ENCODE assay signal across 15 cellular contexts in the genomic region with DNA sequence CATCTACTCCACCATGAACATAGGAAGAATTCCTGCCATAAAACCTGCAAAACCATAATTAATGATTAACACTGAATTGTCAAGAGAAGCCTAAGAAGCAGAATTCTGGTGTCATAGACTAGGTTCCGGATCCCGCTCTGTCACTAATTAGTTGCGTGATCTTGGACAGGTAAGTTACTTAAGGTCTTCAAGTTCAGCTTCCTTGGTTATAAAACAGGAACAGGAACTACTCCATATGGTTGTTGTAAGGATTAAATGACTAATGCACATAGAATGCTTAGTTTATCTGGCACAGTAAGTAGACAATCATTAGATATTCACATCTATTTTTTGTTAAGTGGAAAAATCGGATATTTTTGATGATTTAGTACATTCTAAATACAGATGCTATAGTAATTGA. TPM values are rescaled to one million over a fixed set of nuclear protein-coding genes. Genes with fewer than 3 reads are reported as not detected.
DNase-seq lines count a peak whose midpoint lies in the region; ATAC-seq and TF ChIP-seq lines count a peak whose summit lies in the region.
"Had no signal": no experiment of that assay in that cellular context is flagged by ENCODE, and none has a peak within 500 bp of the region (broad histone marks: within the 10 kb centered on the region; RNA-seq: fewer than 3 reads in every experiment).

No MANE protein-coding gene starts in this region.

- H3K9me3 Mint-ChIP-seq in T-helper 1 cell treated with Interleukin-12 subunit alpha and Interleukin-12 subunit beta and Interleukin-4 antibody, amounts not matched to agents 30 μg/mL and 1 μg/mL, for 36 hours = no peaks in the 10 kb centered on the region
- H3K9me3 Mint-ChIP-seq in effector memory CD8-positive, alpha-beta T cell = no peaks in the 10 kb centered on the region

- no peak overlapping the region for H3K27ac Mint-ChIP-seq in T-helper 1 cell treated with Interleukin-12 subunit alpha and Interleukin-12 subunit beta and Interleukin-4 antibody, amounts not matched to agents 30 μg/mL and 1 μg/mL, for 36 hours
- peak overlapping the region; percentile 75 to 85 for H3K27ac Mint-ChIP-seq in effector memory CD8-positive, alpha-beta T cell

- H4K20me1 ChIP-seq in osteoblast (ENCODE audit: insufficient read depth, low read length) = peaks cover 26% of the 10 kb centered on the region

- H3K27me3 ChIP-seq in RWPE2 (ENCODE audit: insufficient read depth, poor library complexity, severe bottlenecking) (peaks cover 2% of the 10 kb centered on the region), osteoblast (ENCODE audit: insufficient read depth, low read length) (no peaks in the 10 kb centered on the region), brain microvascular endothelial cell (replicated peaks) (no peaks in the 10 kb centered on the region)
- H3K27me3 ChIP-seq: spleen, tibial nerve had no signal

- H3K9me3 ChIP-seq in RWPE2 (ENCODE audit: severe bottlenecking) = no peaks in the 10 kb centered on the region
- no peaks in the 10 kb centered on the region for H3K9me3 ChIP-seq in osteoblast (ENCODE audit: low read depth, low read length)
- H3K9me3 ChIP-seq: spleen, tibial nerve had no signal

- H3K79me2 ChIP-seq in osteoblast (ENCODE audit: insufficient read depth, low read length) = peaks cover 65% of the 10 kb centered on the region

- peak; percentile 85 for ATAC-seq in RWPE2 (ENCODE audit: low read depth)
- no peak for ATAC-seq in effector memory CD8-positive, alpha-beta T cell (replicated peaks)
- ATAC-seq in GM19324 (IDR thresholded peaks at IDR 0.05; ENCODE audit: low FRiP score, unreplicated experiment) = no peak

- H3K27ac ChIP-seq in RWPE2 (ENCODE audit: poor library complexity, severe bottlenecking) (peak overlapping the region; percentile 32), osteoblast (ENCODE audit: low read depth, low read length) (peak overlapping the region; percentile 36), brain microvascular endothelial cell (no peak overlapping the region)
- H3K27ac ChIP-seq: spleen, tibial nerve had no signal

- peak overlapping the region; percentile 7 for H3K4me3 Mint-ChIP-seq in T-helper 1 cell treated with Interleukin-12 subunit alpha and Interleukin-12 subunit beta and Interleukin-4 antibody, amounts not matched to agents 30 μg/mL and 1 μg/mL, for 36 hours
- no peak overlapping the region for H3K4me3 Mint-ChIP-seq in effector memory CD8-positive, alpha-beta T cell

- H3K4me3 ChIP-seq in RWPE2 (ENCODE audit: severe bottlenecking) = no peak overlapping the region
- no peak overlapping the region for H3K4me3 ChIP-seq in osteoblast (ENCODE audit: insufficient read depth, low read length)
- H3K4me3 ChIP-seq in brain microvascular endothelial cell (ENCODE audit: low read depth, low read length) = no peak overlapping the region
- H3K4me3 ChIP-seq: spleen, tibial nerve had no signal

- H3K36me3 Mint-ChIP-seq in T-helper 1 cell treated with Interleukin-12 subunit alpha and Interleukin-12 subunit beta and Interleukin-4 antibody, amounts not matched to agents 30 μg/mL and 1 μg/mL, for 36 hours (ENCODE audit: low read depth) = peaks cover 60% of the 10 kb centered on the region
- peaks cover 96% of the 10 kb centered on the region for H3K36me3 Mint-ChIP-seq in effector memory CD8-positive, alpha-beta T cell (ENCODE audit: insufficient read depth)

- no peak overlapping the region for H2AFZ ChIP-seq in osteoblast (ENCODE audit: low read length)

- DNase-seq in T-helper 1 cell = no peak
- DNase-seq in RWPE2 (ENCODE audit: low spot score) = no peak
- DNase-seq in effector memory CD8-positive, alpha-beta T cell = no peak
- no peak for DNase-seq in osteoblast (ENCODE audit: insufficient read length, low spot score, missing footprints)
- no peak for DNase-seq in AG20443 (ENCODE audit: low spot score)
- no peak for DNase-seq in brain microvascular endothelial cell
- DNase-seq: activated CD4-positive, alpha-beta T cell treated with anti-CD3 and anti-CD28 coated beads, Interleukin-2, amount 50 U/mL, for 4 hours; amygdala; effector CD4-positive, alpha-beta T cell; mammary epithelial cell; occipital lobe; spleen had no signal

- H3K4me1 Mint-ChIP-seq in T-helper 1 cell treated with Interleukin-12 subunit alpha and Interleukin-12 subunit beta and Interleukin-4 antibody, amounts not matched to agents 30 μg/mL and 1 μg/mL, for 36 hours (ENCODE audit: low read depth) = peaks cover 63% of the 10 kb centered on the region
- peaks cover 24 to 43% of the 10 kb centered on the region in 2 donors for H3K4me1 Mint-ChIP-seq in effector memory CD8-positive, alpha-beta T cell (ENCODE audit: low read depth in 2 of 2)

- in situ Hi-C loops in brain microvascular endothelial cell (cut with HindIII; ENCODE audit: low pct_ligation_motif_present, low sequenced_read_pairs) = no loop called here

- H3K4me1 ChIP-seq in RWPE2 (ENCODE audit: insufficient read depth, poor library complexity, severe bottlenecking) = peaks cover 23% of the 10 kb centered on the region
- H3K4me1 ChIP-seq in osteoblast (ENCODE audit: insufficient read depth, low read length) = peaks cover 3% of the 10 kb centered on the region

- no peaks in the 10 kb centered on the region for H3K27me3 Mint-ChIP-seq in T-helper 1 cell treated with Interleukin-12 subunit alpha and Interleukin-12 subunit beta and Interleukin-4 antibody, amounts not matched to agents 30 μg/mL and 1 μg/mL, for 36 hours (ENCODE audit: low read depth)
- H3K27me3 Mint-ChIP-seq in effector memory CD8-positive, alpha-beta T cell = no peaks in the 10 kb centered on the region

- H3K4me2 ChIP-seq in osteoblast (ENCODE audit: insufficient read depth, low read length) = no peak overlapping the region

- no peak for TF ChIP-seq CTCF in RWPE2 (IDR thresholded peaks at IDR 0.05; ENCODE audit: poor library complexity, severe bottlenecking)
- no peak for TF ChIP-seq CTCF in osteoblast (IDR thresholded peaks at IDR 0.05; ENCODE audit: extremely low read depth, low read depth, low read length)
- no peak for TF ChIP-seq CTCF in brain microvascular endothelial cell (IDR thresholded peaks at IDR 0.05; ENCODE audit: low read depth, low read length, missing control alignments)

- H3K36me3 ChIP-seq in RWPE2 (ENCODE audit: low read depth) = peaks cover 82% of the 10 kb centered on the region
- H3K36me3 ChIP-seq in osteoblast (ENCODE audit: insufficient read depth, low read length) = peaks cover 55% of the 10 kb centered on the region
- peaks cover 18% of the 10 kb centered on the region for H3K36me3 ChIP-seq in brain microvascular endothelial cell (replicated peaks)

RNA-seq across cellular contexts. Expression of a gene that starts 14.3 kb away (rescaled TPM):
- total RNA-seq in osteoblast = 159 and 171 TPM in 2 replicates

RNA-seq across cellular contexts. Expression of a gene that starts 28.6 kb away (rescaled TPM):
- total RNA-seq in osteoblast = 0.72 and 0.88 TPM in 2 replicates
